8 cellular contexts compared by ENCODE assay signal in the genomic region with DNA sequence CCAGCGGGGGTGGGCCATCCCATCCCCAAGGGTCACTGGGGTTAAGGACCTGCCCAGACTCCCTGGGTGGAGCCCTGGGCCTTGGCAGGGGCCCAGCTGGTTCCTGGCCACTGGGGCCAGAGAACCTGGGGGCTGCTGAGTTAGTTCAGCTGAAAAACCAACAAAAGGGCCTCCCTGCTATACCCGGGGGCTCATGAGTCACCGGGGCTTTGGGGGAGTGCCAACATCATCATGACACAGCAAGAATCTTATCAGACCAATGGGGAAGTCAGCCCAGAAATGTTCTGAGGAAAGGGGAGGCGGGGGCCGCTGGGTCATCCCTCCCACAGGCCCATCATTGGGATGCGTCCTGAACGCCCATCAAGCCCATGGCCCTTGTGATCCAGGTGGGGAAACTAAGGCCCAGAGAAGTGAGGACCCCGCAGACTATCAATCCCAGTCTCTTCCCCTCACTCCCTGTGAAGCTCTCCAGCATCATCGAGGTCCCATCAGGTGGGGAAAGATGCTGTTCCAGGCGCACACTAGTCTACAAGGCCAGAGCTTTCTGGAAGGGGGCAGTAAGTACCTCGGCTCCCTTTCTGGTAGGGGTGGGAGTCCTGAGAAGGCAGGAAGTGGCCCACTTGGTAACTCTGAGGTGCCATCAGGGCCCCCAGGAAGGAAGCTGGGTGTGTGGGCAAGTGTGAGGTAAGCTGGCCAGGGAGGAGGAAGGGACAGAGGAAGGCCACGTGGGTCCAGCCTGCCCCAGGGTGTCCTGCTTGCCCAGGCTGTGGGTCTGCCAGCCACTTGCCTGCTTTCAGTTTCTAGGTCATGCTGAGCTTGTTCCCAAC. TPM values are rescaled to one million over a fixed set of nuclear protein-coding genes. Genes with fewer than 3 reads are reported as not detected.
DNase-seq lines count a peak whose midpoint lies in the region; ATAC-seq and TF ChIP-seq lines count a peak whose summit lies in the region.

No MANE protein-coding gene starts in this region.

- H3K36me3 ChIP-seq in BE2C = no peaks in the 10 kb centered on the region
- no peaks in the 10 kb centered on the region; the same call in 1 of the 2 replicates for H3K36me3 ChIP-seq in Karpas-422 (ENCODE audit: insufficient read depth, low read length)
- H3K36me3 ChIP-seq in esophagus squamous epithelium = peaks cover 0 to 4% (median 0%) of the 10 kb centered on the region in 3 donors
- H3K36me3 ChIP-seq in osteoblast (ENCODE audit: insufficient read depth, low read length) = peaks cover 8% of the 10 kb centered on the region

- H3K4me1 ChIP-seq in BE2C = peaks cover 17% of the 10 kb centered on the region
- peaks cover 15% of the 10 kb centered on the region for H3K4me1 ChIP-seq in Karpas-422 (ENCODE audit: low read length)
- peaks cover 21 to 64% (median 27%) of the 10 kb centered on the region in 3 donors for H3K4me1 ChIP-seq in esophagus squamous epithelium
- peaks cover 37% of the 10 kb centered on the region for H3K4me1 ChIP-seq in osteoblast (ENCODE audit: insufficient read depth, low read length)

- no peaks in the 10 kb centered on the region for H3K9me2 ChIP-seq in Karpas-422 (replicated peaks; ENCODE audit: insufficient read depth, low read length)

- no peaks in the 10 kb centered on the region for H3K27me3 ChIP-seq in BE2C
- H3K27me3 ChIP-seq in Karpas-422 (ENCODE audit: low read length) = no peaks in the 10 kb centered on the region
- H3K27me3 ChIP-seq in esophagus squamous epithelium = no peaks in the 10 kb centered on the region
- no peaks in the 10 kb centered on the region for H3K27me3 ChIP-seq in osteoblast (ENCODE audit: insufficient read depth, low read length)

- no peaks in the 10 kb centered on the region for H3K9me3 ChIP-seq in BE2C
- H3K9me3 ChIP-seq in Karpas-422 (ENCODE audit: low read length) = no peaks in the 10 kb centered on the region
- no peaks in the 10 kb centered on the region for H3K9me3 ChIP-seq in esophagus squamous epithelium
- no peaks in the 10 kb centered on the region for H3K9me3 ChIP-seq in osteoblast (ENCODE audit: low read depth, low read length)

- no peak for ATAC-seq in GM18868 (IDR thresholded peaks at IDR 0.05; ENCODE audit: unreplicated experiment)

- intact Hi-C loops in esophagus squamous epithelium (cut with DNase I) = no loop called here

- H4K20me1 ChIP-seq in Karpas-422 (ENCODE audit: insufficient read depth, low read depth, low read length) = no peaks in the 10 kb centered on the region
- no peaks in the 10 kb centered on the region for H4K20me1 ChIP-seq in osteoblast (ENCODE audit: insufficient read depth, low read length)

- H3K9ac ChIP-seq in Karpas-422 (ENCODE audit: low read length) = no peak overlapping the region

- H2AFZ ChIP-seq in Karpas-422 (ENCODE audit: low read length) (no peak overlapping the region), osteoblast (ENCODE audit: low read length) (no peak overlapping the region)

- WGBS in esophagus squamous epithelium, 2 donors = 38% methylated on average over 11 of the region's 12 CpGs; no CpG with 5 or more reads in 1 of the 2 donors

- DNase-seq in BE2C (peak; percentile 79), Karpas-422 (peak; percentile 51), esophagus squamous epithelium (lab: John Stamatoyannopoulos, UW) (no peak), osteoblast (ENCODE audit: insufficient read length, low spot score, missing footprints) (peak; percentile 98), NCI-H524 treated with DMSO at 0.1 percent for 48 hours (lab: John Stamatoyannopoulos, UW) (no peak), mesenteric fat pad (ENCODE audit: low spot score) (no peak)
- DNase-seq in activated CD8-positive, alpha-beta memory T cell treated with anti-CD3 and anti-CD28 coated beads for 24 hours = peak; percentile 79

- H3K27ac ChIP-seq in Karpas-422 (ENCODE audit: low read length) = no peak overlapping the region
- H3K27ac ChIP-seq in esophagus squamous epithelium = peak overlapping the region; percentile 86 to 91 (median 88)
- peak overlapping the region; percentile 92 for H3K27ac ChIP-seq in osteoblast (ENCODE audit: low read depth, low read length)

- H3K4me2 ChIP-seq in Karpas-422 (ENCODE audit: low read depth, low read length, poor library complexity, severe bottlenecking) (no peak overlapping the region), osteoblast (ENCODE audit: insufficient read depth, low read length) (peak overlapping the region; percentile 56)

- TF ChIP-seq CTCF in BE2C (IDR thresholded peaks at IDR 0.05; ENCODE audit: low read depth, low read length) (no peak), esophagus squamous epithelium (IDR thresholded peaks at IDR 0.05) (no peak), osteoblast (IDR thresholded peaks at IDR 0.05; ENCODE audit: extremely low read depth, low read depth, low read length) (no peak)

- H3K79me2 ChIP-seq in Karpas-422 (ENCODE audit: low read length) (peaks cover 13% of the 10 kb centered on the region), osteoblast (ENCODE audit: insufficient read depth, low read length) (peaks cover 37% of the 10 kb centered on the region)

- H3K4me3 ChIP-seq in BE2C (ENCODE audit: low read depth, low read length) (no peak overlapping the region), Karpas-422 (ENCODE audit: low read length) (no peak overlapping the region), esophagus squamous epithelium (peak overlapping the region in 2 of 4 donors; percentile 7 to 34), osteoblast (ENCODE audit: insufficient read depth, low read length) (no peak overlapping the region)

- TF ChIP-seq POLR2A in esophagus squamous epithelium (IDR thresholded peaks at IDR 0.05) = no peak

RNA-seq across cellular contexts. Expression of a gene that starts 4.5 kb away (rescaled TPM):
- polyA plus RNA-seq in BE2C (2012; ENCODE audit: insufficient read depth, insufficient read length, low read depth) = 207 TPM
- total RNA-seq in Karpas-422 (2014; rRNA removed; shearing (Covaris generic); ENCODE audit: low replicate concordance) = 24.3 and 36.1 TPM in 2 replicates
- 100 to 1,000 TPM in 1 of 4 donors, 10 to 100 TPM in 3; 46.5 to 180 (median 79.9) TPM for total RNA-seq in esophagus squamous epithelium
- total RNA-seq in osteoblast = 88.7 and 91.3 TPM in 2 replicates
- 110 TPM for total RNA-seq in mesenteric fat pad

RNA-seq across cellular contexts. Expression of a gene that starts 5.3 kb away (rescaled TPM):
- polyA plus RNA-seq in BE2C (2012; ENCODE audit: insufficient read depth, insufficient read length, low read depth) = 74.8 TPM
- total RNA-seq in Karpas-422 (2014; rRNA removed; shearing (Covaris generic); ENCODE audit: low replicate concordance) = 8.1 and 14.3 TPM in 2 replicates
- total RNA-seq in esophagus squamous epithelium (10 to 100 TPM in 3 of 4 donors, 1 to 10 TPM in 1; 9.9 to 14.7 (median 12.6) TPM), osteoblast (16.8 and 18.5 TPM in 2 replicates), mesenteric fat pad (29.8 TPM)

RNA-seq across cellular contexts. Expression of a gene that starts 26.1 kb away (rescaled TPM):
- polyA plus RNA-seq in BE2C (2012; ENCODE audit: insufficient read depth, insufficient read length, low read depth) = 29.7 TPM
- total RNA-seq in Karpas-422 (2014; rRNA removed; shearing (Covaris generic); ENCODE audit: low replicate concordance) = 14.0 and 36.4 TPM in 2 replicates
- total RNA-seq in esophagus squamous epithelium (10 to 100 TPM; 30.5 to 50.8 (median 40.9) TPM), osteoblast (20.6 and 21.4 TPM in 2 replicates), mesenteric fat pad (36.5 TPM)

RNA-seq across cellular contexts. Expression of a gene that starts 42.8 kb away (rescaled TPM):
- polyA plus RNA-seq in BE2C (2012; ENCODE audit: insufficient read depth, insufficient read length, low read depth) = not detected
- total RNA-seq in Karpas-422 (2014; rRNA removed; shearing (Covaris generic); ENCODE audit: low replicate concordance) = not detected in 2 replicates
- total RNA-seq in esophagus squamous epithelium (not detected), osteoblast (not detected in 2 replicates), mesenteric fat pad (not detected)

RNA-seq across cellular contexts. Expression of a gene that starts 51.7 kb away (rescaled TPM):
- 20.6 TPM for polyA plus RNA-seq in BE2C (2012; ENCODE audit: insufficient read depth, insufficient read length, low read depth)
- total RNA-seq in Karpas-422 (2014; rRNA removed; shearing (Covaris generic); ENCODE audit: low replicate concordance) = 30.5 and 32.1 TPM in 2 replicates
- total RNA-seq in esophagus squamous epithelium = 10 to 100 TPM; 26.1 to 38.5 (median 29.5) TPM
- 34.5 and 36.2 TPM in 2 replicates for total RNA-seq in osteoblast
- total RNA-seq in mesenteric fat pad = 30.4 TPM

Comparison
In these comparisons a context has a peak if more than half of its experiments do, and no peak if none do; other contexts are left out.
1. DNase-seq: peak in BE2C (single experiment), Karpas-422 (single experiment), activated CD8-positive, alpha-beta memory T cell treated with anti-CD3 and anti-CD28 coated beads for 24 hours (single experiment) and osteoblast (single experiment); none in esophagus squamous epithelium (single experiment), NCI-H524 treated with DMSO at 0.1 percent for 48 hours (single experiment) and mesenteric fat pad (single experiment).